Comparison of ENCODE assay signal across 1 cellular context in the genomic region with DNA sequence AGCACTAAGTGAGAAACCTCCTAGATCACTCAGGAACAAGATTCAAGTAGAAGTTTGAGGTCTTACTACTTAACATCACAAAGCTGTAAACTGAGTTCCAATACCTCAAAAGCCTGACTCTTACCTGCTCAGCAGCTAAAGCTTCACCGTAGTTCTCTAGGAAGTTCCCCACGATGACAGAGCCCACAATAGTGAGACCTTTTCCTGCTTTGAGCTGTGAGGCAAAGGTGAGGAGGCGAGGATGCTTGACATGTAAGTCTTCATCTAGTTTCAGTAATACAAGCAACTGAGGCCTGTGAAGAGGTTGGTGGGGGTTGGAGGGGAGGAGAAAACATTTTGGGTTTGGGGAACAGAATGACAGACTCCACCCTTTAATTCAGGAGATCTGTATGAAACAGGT.
TF ChIP-seq lines count a peak whose summit lies in the region.

No MANE protein-coding gene starts in this region.

TF ChIP-seq in A549, 52 proteins besides CTCF, POLR2A, EP300 and RAD21:
- no peak for TF ChIP-seq ZNF302 (CRISPR knock-in tag; IDR thresholded peaks at IDR 0.05)
- no peak for TF ChIP-seq HDAC2 (IDR thresholded peaks at IDR 0.05)
